ENCODE assay signal across 1 cellular context in genomic region chr14:45807187-45807586, GRCh38.
TF ChIP-seq lines count a peak whose summit lies in the region.

No MANE protein-coding gene starts in this region.

TF ChIP-seq in GM12878, 131 proteins besides CTCF, POLR2A, EP300 and RAD21 (continued from another document):
- TF ChIP-seq ZBTB4 (CRISPR knock-in tag; IDR thresholded peaks at IDR 0.05): no peak
- no peak for TF ChIP-seq USF1 (IDR thresholded peaks at IDR 0.05; ENCODE audit: borderline replicate concordance, extremely low read length, insufficient read depth, low read depth, low read length)
- no peak for TF ChIP-seq MTA2 (IDR thresholded peaks at IDR 0.05; ENCODE audit: low read depth)
- TF ChIP-seq ETV6 (conservative IDR thresholded peaks at IDR 0.05 in 1 of 2, IDR thresholded peaks at IDR 0.05 in 1 of 2; ENCODE audit: borderline replicate concordance in 1 of 2, low read depth in 1 of 2): no peak
- no peak for TF ChIP-seq CBFB (IDR thresholded peaks at IDR 0.05; ENCODE audit: low read depth)
- no peak for TF ChIP-seq ESRRA (IDR thresholded peaks at IDR 0.05; ENCODE audit: low read length)
- TF ChIP-seq ZNF207 (IDR thresholded peaks at IDR 0.05; ENCODE audit: borderline replicate concordance): no peak
